Comparison of ENCODE assay signal across 10 cellular contexts in the genomic region with DNA sequence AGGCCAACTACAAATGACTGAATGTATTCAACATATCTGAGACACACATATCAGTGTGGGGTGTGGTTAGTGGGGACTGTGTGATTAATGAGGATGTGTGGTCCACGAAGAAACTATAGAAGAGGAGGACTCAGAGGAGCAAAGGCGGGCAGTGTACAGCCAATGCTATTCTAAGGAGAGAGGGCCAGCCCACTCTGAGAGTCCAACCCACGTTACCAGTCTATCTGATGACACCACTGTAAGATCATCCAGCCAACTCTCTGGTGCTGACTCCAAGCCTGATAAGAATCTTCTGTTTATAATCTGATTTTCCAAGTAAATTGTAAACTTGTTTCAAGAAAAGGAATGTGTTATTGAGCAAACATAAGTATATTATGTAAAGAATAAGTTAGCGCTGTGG. TPM values are rescaled to one million over a fixed set of nuclear protein-coding genes. Genes with fewer than 3 reads are reported as not detected.
A peak's percentile ranks its signal among the peaks of the same experiment; 100 is the strongest.
DNase-seq lines count a peak whose midpoint lies in the region; TF ChIP-seq lines count a peak whose summit lies in the region.
"Had no signal": no experiment of that assay in that cellular context is flagged by ENCODE, and none has a peak within 500 bp of the region (broad histone marks: within the 10 kb centered on the region; RNA-seq: fewer than 3 reads in every experiment).

No MANE protein-coding gene starts in this region.

- no peaks in the 10 kb centered on the region for H3K27me3 Mint-ChIP-seq in osteocyte (ENCODE audit: unreplicated experiment)
- H3K27me3 Mint-ChIP-seq: activated T-cell treated with anti-CD3 and anti-CD28 coated beads, Interleukin-2, amount 50 U/mL, for 24 hours had no signal

- peaks cover 4% of the 10 kb centered on the region for H3K79me1 ChIP-seq in trophoblast cell (ENCODE audit: low read length)

- H3K4ac ChIP-seq in trophoblast cell (ENCODE audit: low read depth, low read length) = no peak overlapping the region

- H3K27ac Mint-ChIP-seq in osteocyte (ENCODE audit: unreplicated experiment) = no peak overlapping the region
- H3K27ac Mint-ChIP-seq: activated T-cell treated with anti-CD3 and anti-CD28 coated beads, Interleukin-2, amount 50 U/mL, for 24 hours had no signal

- H3K4me3 ChIP-seq in trophoblast cell (ENCODE audit: low read depth, low read length) = no peak overlapping the region
- H3K4me3 ChIP-seq in MG63 = no peak overlapping the region
- H3K4me3 ChIP-seq: SK-N-MC had no signal

- H4K12ac ChIP-seq in trophoblast cell (ENCODE audit: low read depth, low read length) = no peak overlapping the region

- H2BK5ac ChIP-seq in trophoblast cell (ENCODE audit: low read depth, low read length, poor library complexity) = no peak overlapping the region

- DNase-seq in NOMO-1 treated with DMSO at 0.1 percent for 48 hours (lab: John Stamatoyannopoulos, UW; ENCODE audit: unreplicated experiment) (peak; percentile 28), NOMO-1 (lab: John Stamatoyannopoulos, UW; ENCODE audit: unreplicated experiment in 2 of 2) (no peak), NCI-H187 treated with DMSO at 0.1 percent for 48 hours (lab: John Stamatoyannopoulos, UW) (peak; percentile 22), astrocyte of the hippocampus (ENCODE audit: low read depth, low spot score) (peak; percentile 27), trophoblast cell (peak; percentile 71 to 92), COLO668 (lab: John Stamatoyannopoulos, UW; ENCODE audit: unreplicated experiment) (no peak), MG63 (no peak), osteocyte (ENCODE audit: extremely low spot score, unreplicated experiment) (no peak)
- DNase-seq: activated T-cell treated with anti-CD3 and anti-CD28 coated beads, Interleukin-2, amount 50 U/mL, for 24 hours had no signal

- no CpG with 5 or more reads among the region's 4 CpGs for WGBS in trophoblast cell (ENCODE audit: extremely low coverage, insufficient coverage, insufficient read length)

- H3K9me3 ChIP-seq in trophoblast cell (ENCODE audit: insufficient read depth, low read depth, low read length) = no peaks in the 10 kb centered on the region
- H3K9me3 ChIP-seq in MG63 = no peaks in the 10 kb centered on the region

- H2AK5ac ChIP-seq in trophoblast cell (ENCODE audit: low read length) = no peak overlapping the region

- H3K27me3 ChIP-seq in trophoblast cell (ENCODE audit: insufficient read depth, low read length) (no peaks in the 10 kb centered on the region), MG63 (peaks cover 2% of the 10 kb centered on the region; the same call in 1 of the 2 replicates)

- H2AFZ ChIP-seq in trophoblast cell (ENCODE audit: insufficient read depth, low read length, poor library complexity) = no peak overlapping the region

- H3K27ac ChIP-seq in trophoblast cell (ENCODE audit: low read depth, low read length) = no peak overlapping the region
- H3K27ac ChIP-seq: SK-N-MC had no signal

- no peaks in the 10 kb centered on the region for H3K9me3 Mint-ChIP-seq in osteocyte (ENCODE audit: unreplicated experiment)
- H3K9me3 Mint-ChIP-seq: activated T-cell treated with anti-CD3 and anti-CD28 coated beads, Interleukin-2, amount 50 U/mL, for 24 hours had no signal

- H3K4me3 Mint-ChIP-seq in osteocyte (ENCODE audit: unreplicated experiment) = no peak overlapping the region
- H3K4me3 Mint-ChIP-seq: activated T-cell treated with anti-CD3 and anti-CD28 coated beads, Interleukin-2, amount 50 U/mL, for 24 hours had no signal

- H3K23ac ChIP-seq in trophoblast cell (ENCODE audit: low read length) = no peak overlapping the region

- no peak overlapping the region for H3K14ac ChIP-seq in trophoblast cell (ENCODE audit: low read length)

- no peak overlapping the region for H3K9ac ChIP-seq in trophoblast cell (ENCODE audit: low read length)

- H3K36me3 ChIP-seq in trophoblast cell (ENCODE audit: control insufficient read depth in 1 of 2, insufficient read depth in 2 of 2, low read length in 2 of 2) (no peaks in the 10 kb centered on the region), MG63 (no peaks in the 10 kb centered on the region)

- TF ChIP-seq CTCF in osteocyte (IDR thresholded peaks at IDR 0.05) = no peak

- no peak overlapping the region for H2BK12ac ChIP-seq in trophoblast cell (ENCODE audit: low read length)

- H3K4me1 Mint-ChIP-seq in osteocyte (ENCODE audit: unreplicated experiment) = peaks cover 17% of the 10 kb centered on the region

- peaks cover 0 to 1% of the 10 kb centered on the region in 2 experiments for H3K4me1 ChIP-seq in trophoblast cell (ENCODE audit: control insufficient read depth in 1 of 2, insufficient read depth in 2 of 2, low read length in 2 of 2)

- no peaks in the 10 kb centered on the region for H3K79me2 ChIP-seq in trophoblast cell (ENCODE audit: control insufficient read depth, insufficient read depth, low read length, poor library complexity)

- no peaks in the 10 kb centered on the region for H3K36me3 Mint-ChIP-seq in osteocyte (ENCODE audit: unreplicated experiment)

- H3K18ac ChIP-seq in trophoblast cell (ENCODE audit: low read length) = no peak overlapping the region

- no peak overlapping the region for H3K4me2 ChIP-seq in trophoblast cell (ENCODE audit: low read length)

- H4K8ac ChIP-seq in trophoblast cell (ENCODE audit: low read depth, low read length) = no peak overlapping the region

- no peak overlapping the region for H2BK120ac ChIP-seq in trophoblast cell (ENCODE audit: insufficient read depth, low read length, poor library complexity)

- H4K91ac ChIP-seq in trophoblast cell (ENCODE audit: low read depth, low read length) = no peak overlapping the region

RNA-seq across cellular contexts. Expression of a gene that starts 47.2 kb away (rescaled TPM):
- 0.18 and 0.29 TPM in 2 replicates for polyA plus RNA-seq in trophoblast cell (2013)
- not detected in 2 replicates for total RNA-seq in MG63 (2014; rRNA removed; shearing (Covaris generic); ENCODE audit: low replicate concordance)
- total RNA-seq in osteocyte = 1.7 and 2.4 TPM in 2 replicates

Comparison
In these comparisons a context has a peak if more than half of its experiments do, and no peak if none do; other contexts are left out.
1. DNase-seq: peak in NOMO-1 treated with DMSO at 0.1 percent for 48 hours (single experiment), NCI-H187 treated with DMSO at 0.1 percent for 48 hours (single experiment), astrocyte of the hippocampus (single experiment) and trophoblast cell (2 of 2); none in NOMO-1 (0 of 2), COLO668 (single experiment), MG63 (single experiment) and osteocyte (single experiment).